In the genomic region with DNA sequence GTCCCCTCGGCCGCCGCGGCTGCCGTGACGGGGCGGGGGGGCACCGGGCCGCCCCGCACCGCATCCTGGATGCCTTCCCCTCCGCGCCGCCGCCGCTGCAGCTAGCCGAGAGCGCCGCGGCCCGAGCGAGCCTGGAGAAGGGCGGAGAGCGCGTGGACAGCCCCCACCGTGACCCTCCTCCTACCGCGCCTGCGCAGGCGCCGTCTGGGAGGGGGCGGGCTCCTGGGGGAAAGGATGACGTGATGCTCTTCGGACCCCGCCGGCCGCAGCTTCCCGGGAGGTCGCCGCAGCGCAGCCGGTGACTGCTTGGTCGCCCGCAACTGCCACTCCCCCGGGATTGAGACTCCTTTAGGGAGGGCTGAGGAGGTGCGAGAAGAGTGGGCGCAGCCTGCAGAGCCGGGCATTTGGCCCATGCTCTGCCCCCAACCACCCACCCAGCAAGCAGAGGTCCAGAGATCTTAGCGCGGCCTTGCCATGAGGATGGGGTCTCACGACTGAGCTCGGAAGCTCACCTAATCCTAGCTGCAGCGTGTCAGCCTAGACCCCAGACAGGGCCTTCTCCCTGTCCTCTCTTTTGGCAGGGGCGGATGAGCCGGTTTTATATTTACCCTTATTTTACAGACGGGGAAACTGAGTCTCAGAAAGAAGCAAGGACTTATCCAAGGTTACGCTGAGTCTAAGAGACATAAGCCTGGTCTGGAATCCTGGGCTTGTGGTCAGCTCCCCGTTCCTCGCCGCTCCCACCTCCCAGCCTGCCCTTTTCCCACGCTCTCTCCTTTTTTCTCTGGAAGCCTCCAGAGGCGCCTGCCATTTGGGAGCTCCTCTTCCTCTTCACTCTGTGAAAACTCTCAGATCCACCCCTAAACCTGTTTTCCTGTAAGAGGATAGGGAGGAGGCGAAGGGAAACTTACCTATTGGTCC, we compare ENCODE assay signal across 8 cellular contexts. TPM values are rescaled to one million over a fixed set of nuclear protein-coding genes. Genes with fewer than 3 reads are reported as not detected.
A peak's percentile ranks its signal among the peaks of the same experiment; 100 is the strongest.
DNase-seq lines count a peak whose midpoint lies in the region; ATAC-seq and TF ChIP-seq lines count a peak whose summit lies in the region.

A gene (minus strand): TSS at position 140 of the 921 bp plus-strand sequence. CDS start 281 bp downstream, outside the sequence.

- peaks cover 33% of the 10 kb centered on the region for H3K4me1 Mint-ChIP-seq in activated CD4-positive, alpha-beta T cell treated with anti-CD3 and anti-CD28 coated beads for 36 hours

- H3K9me3 Mint-ChIP-seq in activated CD4-positive, alpha-beta T cell treated with anti-CD3 and anti-CD28 coated beads for 36 hours (ENCODE audit: low read depth), result no peaks in the 10 kb centered on the region

- CTCF ChIA-PET in activated CD4-positive, alpha-beta T cell treated with anti-CD3 and anti-CD28 coated beads for 36 hours (lab: Charles Lee), result interaction anchor here (0.8 to 0.9 kb wide), 2 partner anchors 8 to 50 kb away, joined by 3 read pairs; no protein-coding TSS in a partner anchor

- POLR2A ChIA-PET in activated CD4-positive, alpha-beta T cell treated with anti-CD3 and anti-CD28 coated beads for 36 hours (lab: Charles Lee), result interaction anchor here (0.8 to 2.0 kb wide), 5 partner anchors 15 to 119 kb away, joined by 3 to 7 read pairs (median 3); a partner anchor contains a TSS

- peak within 1 kb of the TSS; percentile 93 for H3K27ac Mint-ChIP-seq in activated CD4-positive, alpha-beta T cell treated with anti-CD3 and anti-CD28 coated beads for 36 hours

- peaks cover 6% of the 10 kb centered on the region for H3K27me3 Mint-ChIP-seq in activated CD4-positive, alpha-beta T cell treated with anti-CD3 and anti-CD28 coated beads for 36 hours

- H3K4me3 ChIP-seq in GM06990 (replicated peaks; ENCODE audit: low read depth, low read length) (peak within 1 kb of the TSS; percentile 84), choroid plexus epithelial cell (ENCODE audit: low read depth, low read length) (peak within 1 kb of the TSS; percentile 89)

- intact Hi-C loops in activated CD4-positive, alpha-beta T cell treated with anti-CD3 and anti-CD28 coated beads for 36 hours (cut with DNase I, micrococcal nuclease), result loop anchor here (2.0 to 10.0 kb wide), 6 partner anchors 15 to 1039 kb away; a partner anchor contains a TSS

- DNase-seq in GM06990 (ENCODE audit: extremely low read depth, insufficient read length) (peak; percentile 86), NCI-H2227 treated with DMSO at 0.1 percent for 48 hours (lab: John Stamatoyannopoulos, UW) (peak; percentile 91), choroid plexus epithelial cell (ENCODE audit: low read depth) (peak; percentile 88), kidney glomerular epithelial cell (lab: John Stamatoyannopoulos, UW) (peak; percentile 83), KG1 (lab: John Stamatoyannopoulos, UW) (no peak)
- peak; percentile 71 for DNase-seq in activated CD4-positive, alpha-beta T cell treated with anti-CD3 and anti-CD28 coated beads for 36 hours
- peak; percentile 23 to 53 (median 29) for DNase-seq in stimulated activated CD4-positive, alpha-beta T cell treated with anti-CD3 and anti-CD28 coated beads, Interleukin-12 subunit alpha, Interleukin-12 subunit beta, amount 100 ng/mL, for 48 hours (ENCODE audit: low read depth in 2 of 3, low spot score in 1 of 3)

- TF ChIP-seq CTCF in GM06990 (IDR thresholded peaks at IDR 0.05; ENCODE audit: insufficient read depth, low read length, poor library complexity, severe bottlenecking) (no peak), choroid plexus epithelial cell (conservative IDR thresholded peaks at IDR 0.05; ENCODE audit: low read depth, low read length) (no peak)

- ATAC-seq in HG02973 (IDR thresholded peaks at IDR 0.05; ENCODE audit: unreplicated experiment), result peak; percentile 36
- ATAC-seq in activated CD4-positive, alpha-beta T cell treated with anti-CD3 and anti-CD28 coated beads for 36 hours, result peak; percentile 37

- peaks cover 3% of the 10 kb centered on the region for H3K36me3 Mint-ChIP-seq in activated CD4-positive, alpha-beta T cell treated with anti-CD3 and anti-CD28 coated beads for 36 hours (ENCODE audit: low read depth)

- H3K27me3 ChIP-seq in GM06990 (replicated peaks; ENCODE audit: control insufficient read depth, insufficient read depth, low read length), result no peaks in the 10 kb centered on the region

- H3K4me3 Mint-ChIP-seq in activated CD4-positive, alpha-beta T cell treated with anti-CD3 and anti-CD28 coated beads for 36 hours, result peak within 1 kb of the TSS; percentile 87

- no peaks in the 10 kb centered on the region for H3K36me3 ChIP-seq in GM06990 (ENCODE audit: control insufficient read depth, insufficient read depth, low read length)

RNA-seq across cellular contexts. Expression of the gene that starts here (rescaled TPM):
- 10 to 100 TPM; 43.6 to 62.6 TPM for total RNA-seq in activated CD4-positive, alpha-beta T cell treated with anti-CD3 and anti-CD28 coated beads for 36 hours
